ENCODE assay signal across 1 cellular context in genomic region chr6:31578461-31579118, GRCh38.
TF ChIP-seq lines count a peak whose summit lies in the region.

No MANE protein-coding gene starts in this region.

TF ChIP-seq in GM23338, 12 proteins besides CTCF, POLR2A, EP300 and RAD21 (continued from another document):
- no peak for TF ChIP-seq REST (IDR thresholded peaks at IDR 0.05; ENCODE audit: unreplicated experiment)
- TF ChIP-seq POLR2AphosphoS5 (IDR thresholded peaks at IDR 0.05; ENCODE audit: low read depth): no peak
- TF ChIP-seq EZH2 (IDR thresholded peaks at IDR 0.05; ENCODE audit: low read depth, unreplicated experiment): no peak
- TF ChIP-seq JUNB (IDR thresholded peaks at IDR 0.05; ENCODE audit: unreplicated experiment): no peak
- TF ChIP-seq ZNF462 (CRISPR knock-in tag; IDR thresholded peaks at IDR 0.05): no peak
- TF ChIP-seq ETS1 (IDR thresholded peaks at IDR 0.05): no peak
